Comparison of ENCODE assay signal across 8 cellular contexts in the genomic region with DNA sequence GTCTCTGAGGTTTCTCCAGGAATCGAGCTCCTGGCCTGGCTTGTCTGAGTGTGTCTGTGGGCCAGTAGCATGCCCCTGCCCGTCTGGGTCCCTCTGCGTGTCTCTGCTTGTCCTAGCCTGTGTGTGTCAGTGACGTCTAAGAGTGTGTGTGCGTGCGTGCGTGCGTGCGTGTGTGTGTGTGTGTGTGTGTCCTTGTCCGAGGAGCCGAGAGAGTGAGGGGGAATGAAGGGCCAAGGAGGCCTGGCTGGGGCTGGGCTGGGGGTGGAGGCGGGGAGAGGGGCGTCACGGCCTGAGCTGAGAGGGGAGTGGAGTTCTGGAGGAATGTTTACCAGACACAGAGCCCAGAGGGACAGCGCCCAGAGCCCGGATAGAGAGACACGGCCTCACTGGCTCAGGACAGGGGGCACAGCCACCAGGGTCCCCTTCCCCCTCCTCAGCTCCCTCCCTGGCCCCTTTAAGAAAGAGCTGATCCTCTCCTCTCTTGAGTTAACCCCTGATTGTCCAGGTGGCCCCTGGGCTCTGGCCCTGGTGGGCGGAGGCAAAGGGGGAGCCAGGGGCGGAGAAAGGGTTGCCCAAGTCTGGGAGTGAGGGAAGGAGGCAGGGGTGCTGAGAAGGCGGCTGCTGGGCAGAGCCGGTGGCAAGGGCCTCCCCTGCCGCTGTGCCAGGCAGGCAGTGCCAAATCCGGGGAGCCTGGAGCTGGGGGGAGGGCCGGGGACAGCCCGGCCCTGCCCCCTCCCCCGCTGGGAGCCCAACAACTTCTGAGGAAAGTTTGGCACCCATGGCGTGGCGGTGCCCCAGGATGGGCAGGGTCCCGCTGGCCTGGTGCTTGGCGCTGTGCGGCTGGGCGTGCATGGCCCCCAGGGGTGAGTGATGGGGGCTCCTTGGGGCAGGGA. TPM values are rescaled to one million over a fixed set of nuclear protein-coding genes. Genes with fewer than 3 reads are reported as not detected.
DNase-seq lines count a peak whose midpoint lies in the region; ATAC-seq and TF ChIP-seq lines count a peak whose summit lies in the region.

AXL (plus strand) TSS at position 609 of the 893 bp plus-strand sequence; CDS start at position 779, 170 bp downstream.

- peak; percentile 68 for TF ChIP-seq POLR2A in prostate gland (IDR thresholded peaks at IDR 0.05)

- H3K4me1 Mint-ChIP-seq in activated CD4-positive, alpha-beta memory T cell treated with anti-CD3 and anti-CD28 coated beads for 36 hours (ENCODE audit: low read depth): no peaks in the 10 kb centered on the region

- H4K20me1 ChIP-seq in Karpas-422 (ENCODE audit: insufficient read depth, low read depth, low read length): no peaks in the 10 kb centered on the region

- TF ChIP-seq CTCF in ascending aorta (IDR thresholded peaks at IDR 0.05): peak in 1 of 3 experiments; percentile 6
- TF ChIP-seq CTCF in prostate gland (IDR thresholded peaks at IDR 0.05): no peak

- POLR2A ChIA-PET in activated CD4-positive, alpha-beta memory T cell treated with anti-CD3 and anti-CD28 coated beads for 36 hours (lab: Charles Lee): no interaction called here

- CTCF ChIA-PET in activated CD4-positive, alpha-beta memory T cell treated with anti-CD3 and anti-CD28 coated beads for 36 hours (lab: Charles Lee): no interaction called here

- no peaks in the 10 kb centered on the region for H3K9me2 ChIP-seq in Karpas-422 (replicated peaks; ENCODE audit: insufficient read depth, low read length)

- H3K9ac ChIP-seq in Karpas-422 (ENCODE audit: low read length): no peak within 1 kb of the TSS

- H3K27me3 ChIP-seq in ascending aorta (no peaks in the 10 kb centered on the region), right cardiac atrium (ENCODE audit: control insufficient read depth, insufficient read depth) (no peaks in the 10 kb centered on the region), prostate gland (replicated peaks; ENCODE audit: insufficient read depth) (no peaks in the 10 kb centered on the region), Karpas-422 (ENCODE audit: low read length) (no peaks in the 10 kb centered on the region)

- no peak within 1 kb of the TSS for H3K4me3 Mint-ChIP-seq in activated CD4-positive, alpha-beta memory T cell treated with anti-CD3 and anti-CD28 coated beads for 36 hours

- no peaks in the 10 kb centered on the region for H3K36me3 Mint-ChIP-seq in activated CD4-positive, alpha-beta memory T cell treated with anti-CD3 and anti-CD28 coated beads for 36 hours

- intact Hi-C loops in ascending aorta (cut with DNase I) (loop anchor here (2.0 to 5.0 kb wide), 3 partner anchors 14 to 133 kb away; partner anchors contain the start of gene TGFB1), right cardiac atrium (cut with DNase I) (loop anchor here in 1 of 4 donors (2.0 kb wide), 1 partner anchor 44 kb away; no protein-coding TSS in a partner anchor), prostate gland (cut with DNase I) (loop anchor here (5.0 kb wide), 1 partner anchor 88 kb away; no protein-coding TSS in a partner anchor)
- intact Hi-C loops in activated CD4-positive, alpha-beta memory T cell treated with anti-CD3 and anti-CD28 coated beads for 36 hours (cut with micrococcal nuclease): no loop called here

- peak; percentile 81 to 88 for ATAC-seq in right cardiac atrium

- H3K27ac ChIP-seq in ascending aorta (peak within 1 kb of the TSS; percentile 92 to 95), right cardiac atrium (ENCODE audit: low read length) (peak within 1 kb of the TSS; percentile 68), prostate gland (peak within 1 kb of the TSS; percentile 88 to 91), Karpas-422 (ENCODE audit: low read length) (no peak within 1 kb of the TSS)

- H3K9me3 ChIP-seq in ascending aorta: no peaks in the 10 kb centered on the region
- no peaks in the 10 kb centered on the region for H3K9me3 ChIP-seq in right cardiac atrium (ENCODE audit: control insufficient read depth, low read length)
- H3K9me3 ChIP-seq in prostate gland: no peaks in the 10 kb centered on the region
- H3K9me3 ChIP-seq in Karpas-422 (ENCODE audit: low read length): no peaks in the 10 kb centered on the region

- H3K27me3 Mint-ChIP-seq in activated CD4-positive, alpha-beta memory T cell treated with anti-CD3 and anti-CD28 coated beads for 36 hours: peaks cover 23% of the 10 kb centered on the region

- no peak within 1 kb of the TSS for H3K27ac Mint-ChIP-seq in activated CD4-positive, alpha-beta memory T cell treated with anti-CD3 and anti-CD28 coated beads for 36 hours

- no peaks in the 10 kb centered on the region for H3K9me3 Mint-ChIP-seq in activated CD4-positive, alpha-beta memory T cell treated with anti-CD3 and anti-CD28 coated beads for 36 hours

- no peak within 1 kb of the TSS for H2AFZ ChIP-seq in Karpas-422 (ENCODE audit: low read length)

- DNase-seq in HCEC 1CT: peak; percentile 61
- peak; percentile 66 to 92 for DNase-seq in ascending aorta (ENCODE audit: low spot score in 2 of 2)
- peak; percentile 85 to 96 (median 95) for DNase-seq in right cardiac atrium
- peak; percentile 88 for DNase-seq in prostate gland (ENCODE audit: low spot score)
- DNase-seq in activated CD4-positive, alpha-beta memory T cell treated with anti-CD3 and anti-CD28 coated beads for 36 hours: no peak
- no peak for DNase-seq in Karpas-422
- DNase-seq in NCI-H146 (lab: John Stamatoyannopoulos, UW): no peak
- no peak for DNase-seq in activated CD4-positive, CD25-positive, alpha-beta regulatory T cell (lab: John Stamatoyannopoulos, UW)

- H3K4me1 ChIP-seq in ascending aorta: peaks cover 0 to 21% of the 10 kb centered on the region in 2 donors
- H3K4me1 ChIP-seq in right cardiac atrium (ENCODE audit: control insufficient read depth, insufficient read depth, low read length): peaks cover 2% of the 10 kb centered on the region
- no peaks in the 10 kb centered on the region for H3K4me1 ChIP-seq in prostate gland (replicated peaks)
- H3K4me1 ChIP-seq in Karpas-422 (ENCODE audit: low read length): no peaks in the 10 kb centered on the region

- peak within 1 kb of the TSS; percentile 66 to 68 for H3K4me3 ChIP-seq in ascending aorta
- peak within 1 kb of the TSS; percentile 60 for H3K4me3 ChIP-seq in right cardiac atrium (ENCODE audit: low read length)
- H3K4me3 ChIP-seq in prostate gland: peak within 1 kb of the TSS; percentile 44 to 52
- H3K4me3 ChIP-seq in Karpas-422 (ENCODE audit: low read length): no peak within 1 kb of the TSS

- no peaks in the 10 kb centered on the region for H3K79me2 ChIP-seq in Karpas-422 (ENCODE audit: low read length)

- H3K4me2 ChIP-seq in Karpas-422 (ENCODE audit: low read depth, low read length, poor library complexity, severe bottlenecking): no peak within 1 kb of the TSS

- H3K36me3 ChIP-seq in ascending aorta (peaks cover 7 to 13% of the 10 kb centered on the region in 2 donors), prostate gland (no peaks in the 10 kb centered on the region), Karpas-422 (ENCODE audit: insufficient read depth, low read length) (no peaks in the 10 kb centered on the region)

- WGBS in right cardiac atrium: 2% methylated on average over 32 of the region's 32 CpGs
- 1% methylated on average over 28 of the region's 32 CpGs for WGBS in prostate gland

RNA-seq across cellular contexts. Expression of gene AXL, which starts in this region (rescaled TPM):
- total RNA-seq in ascending aorta (122 TPM), right cardiac atrium (10 to 100 TPM; 30.2 to 43.6 (median 38.5) TPM), prostate gland (100 to 1,000 TPM in 1 of 2 donors, 10 to 100 TPM in 1; 26.1 to 168 TPM)
- 12.3 TPM for polyA plus RNA-seq in right cardiac atrium
- total RNA-seq in activated CD4-positive, alpha-beta memory T cell treated with anti-CD3 and anti-CD28 coated beads for 36 hours: under 1 TPM; 0.17 to 0.31 TPM
- not detected in 2 replicates for total RNA-seq in Karpas-422 (2014; rRNA removed; shearing (Covaris generic); ENCODE audit: low replicate concordance)

Comparison
In these comparisons a context has a peak if more than half of its experiments do, and no peak if none do; other contexts are left out.
1. RNA of gene AXL (total RNA-seq): 26.1 to 168 TPM in prostate gland, 122 TPM in ascending aorta (single experiment) and 30.2 to 43.6 TPM in right cardiac atrium; 0.17 to 0.31 TPM in activated CD4-positive, alpha-beta memory T cell treated with anti-CD3 and anti-CD28 coated beads for 36 hours and not detected in Karpas-422; every median in the first group is over 10 times any median in the second.
2. DNase-seq: peak in HCEC 1CT (single experiment), ascending aorta (2 of 2), right cardiac atrium (3 of 3) and prostate gland (single experiment); none in activated CD4-positive, alpha-beta memory T cell treated with anti-CD3 and anti-CD28 coated beads for 36 hours (single experiment), Karpas-422 (single experiment), NCI-H146 (single experiment) and activated CD4-positive, CD25-positive, alpha-beta regulatory T cell (0 of 4).